Comparison of ENCODE assay signal across 21 cellular contexts in the genomic region with DNA sequence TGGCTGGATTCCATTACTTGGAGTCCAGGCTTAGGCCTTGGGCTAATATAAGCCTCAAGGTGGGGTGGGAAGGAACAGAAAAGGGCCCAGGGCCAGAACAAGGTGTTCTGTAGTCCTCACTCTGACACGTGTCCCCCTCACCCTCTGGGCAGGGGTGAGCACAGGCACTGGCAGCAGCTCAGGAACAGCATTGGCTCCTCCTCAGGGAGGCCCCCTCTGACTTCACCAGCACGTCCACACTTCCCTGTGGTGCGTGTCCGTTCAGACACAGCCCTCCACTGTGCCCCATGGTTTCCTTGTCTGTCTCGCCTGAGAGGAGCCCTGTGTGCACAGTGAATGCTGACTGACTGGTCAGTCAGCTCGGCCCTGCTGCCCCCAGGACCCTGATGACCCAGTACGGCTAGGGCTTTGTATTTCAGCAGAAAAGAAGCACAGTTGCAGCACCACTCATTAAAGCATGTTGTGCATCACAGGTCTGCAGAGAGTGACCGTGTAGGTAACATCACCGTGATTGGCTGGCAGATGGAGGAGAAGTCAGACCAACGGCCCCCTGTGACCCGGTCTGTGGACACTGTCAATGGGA.
DNase-seq lines count a peak whose midpoint lies in the region; ATAC-seq and TF ChIP-seq lines count a peak whose summit lies in the region.
"Had no signal": no experiment of that assay in that cellular context is flagged by ENCODE, and none has a peak within 500 bp of the region (broad histone marks: within the 10 kb centered on the region; RNA-seq: fewer than 3 reads in every experiment).

No MANE protein-coding gene starts in this region.

- no peak for TF ChIP-seq CTCF in esophagus muscularis mucosa (IDR thresholded peaks at IDR 0.05)
- no peak for TF ChIP-seq CTCF in spleen (IDR thresholded peaks at IDR 0.05 in 8 of 11, conservative IDR thresholded peaks at IDR 0.05 in 3 of 11)

- no peaks in the 10 kb centered on the region for H3K9me3 Mint-ChIP-seq in activated CD4-positive, alpha-beta memory T cell treated with anti-CD3 and anti-CD28 coated beads for 36 hours
- H3K9me3 Mint-ChIP-seq in activated naive CD4-positive, alpha-beta T cell treated with anti-CD3 and anti-CD28 coated beads, Interleukin-2, amount 50 U/mL, for 72 hours, result no peaks in the 10 kb centered on the region
- H3K9me3 Mint-ChIP-seq: CD4-positive, alpha-beta memory T cell; IgD-negative memory B cell had no signal

- peaks cover 21% of the 10 kb centered on the region for H3K4me1 Mint-ChIP-seq in T-helper 17 cell
- peaks cover 23% of the 10 kb centered on the region for H3K4me1 Mint-ChIP-seq in activated CD4-positive, alpha-beta memory T cell treated with anti-CD3 and anti-CD28 coated beads for 36 hours (ENCODE audit: low read depth)
- H3K4me1 Mint-ChIP-seq: IgD-negative memory B cell had no signal

- peaks cover 12% of the 10 kb centered on the region for H3K36me3 Mint-ChIP-seq in T-helper 17 cell (ENCODE audit: low read depth)
- peaks cover 24% of the 10 kb centered on the region for H3K36me3 Mint-ChIP-seq in activated CD4-positive, alpha-beta memory T cell treated with anti-CD3 and anti-CD28 coated beads for 36 hours
- H3K36me3 Mint-ChIP-seq in activated naive CD4-positive, alpha-beta T cell treated with anti-CD3 and anti-CD28 coated beads, Interleukin-2, amount 50 U/mL, for 72 hours, result peaks cover 9 to 10% of the 10 kb centered on the region in 2 donors

- no peak for TF ChIP-seq POLR2A in esophagus muscularis mucosa (IDR thresholded peaks at IDR 0.05; ENCODE audit: low read depth)
- no peak for TF ChIP-seq POLR2A in spleen (IDR thresholded peaks at IDR 0.05)

- CTCF ChIA-PET in activated CD4-positive, alpha-beta memory T cell treated with anti-CD3 and anti-CD28 coated beads for 36 hours (lab: Charles Lee), result no interaction called here

- H3K4me3 Mint-ChIP-seq in T-helper 17 cell, result no peak overlapping the region
- H3K4me3 Mint-ChIP-seq in activated CD4-positive, alpha-beta memory T cell treated with anti-CD3 and anti-CD28 coated beads for 36 hours, result no peak overlapping the region
- H3K4me3 Mint-ChIP-seq: CD4-positive, alpha-beta memory T cell; IgD-negative memory B cell had no signal

- no peak overlapping the region for H3K4me3 ChIP-seq in esophagus muscularis mucosa
- no peak overlapping the region for H3K4me3 ChIP-seq in spleen
- H3K4me3 ChIP-seq: PC-9, SJCRH30 had no signal

- DNase-seq in T-helper 17 cell (no peak), esophagus muscularis mucosa (ENCODE audit: extremely low spot score) (peak; percentile 80), spleen (peak; percentile 63), superior temporal gyrus (ENCODE audit: extremely low spot score) (no peak)
- DNase-seq in activated CD4-positive, alpha-beta memory T cell treated with anti-CD3 and anti-CD28 coated beads for 36 hours, result no peak
- DNase-seq in activated naive CD4-positive, alpha-beta T cell treated with anti-CD3 and anti-CD28 coated beads, Interleukin-2, amount 50 U/mL, for 72 hours (ENCODE audit: low spot score in 2 of 2), result no peak
- DNase-seq: CD4-positive, alpha-beta memory T cell; COR-L47; DMS53; HCEC 1CT; MM.1S; NCI-H2029; NCI-H446 treated with DMSO at 0.1 percent for 48 hours; NCI-H526; PC-9; SJCRH30 had no signal

- H3K27ac Mint-ChIP-seq in T-helper 17 cell, result peak overlapping the region; percentile 66
- H3K27ac Mint-ChIP-seq in activated CD4-positive, alpha-beta memory T cell treated with anti-CD3 and anti-CD28 coated beads for 36 hours, result no peak overlapping the region
- H3K27ac Mint-ChIP-seq in activated naive CD4-positive, alpha-beta T cell treated with anti-CD3 and anti-CD28 coated beads, Interleukin-2, amount 50 U/mL, for 72 hours, result peak overlapping the region in 1 of 2 donors; percentile 68

- no peaks in the 10 kb centered on the region for H3K27me3 ChIP-seq in esophagus muscularis mucosa
- H3K27me3 ChIP-seq in spleen (replicated peaks in 1 of 7), result no peaks in the 10 kb centered on the region
- H3K27me3 ChIP-seq: SJCRH30 had no signal

- H3K27me3 Mint-ChIP-seq in T-helper 17 cell, result no peaks in the 10 kb centered on the region
- H3K27me3 Mint-ChIP-seq in activated CD4-positive, alpha-beta memory T cell treated with anti-CD3 and anti-CD28 coated beads for 36 hours, result no peaks in the 10 kb centered on the region
- H3K27me3 Mint-ChIP-seq: CD4-positive, alpha-beta memory T cell; IgD-negative memory B cell had no signal

- H3K9me3 ChIP-seq in T-helper 17 cell (ENCODE audit: control insufficient read depth, low read length, poor library complexity, severe bottlenecking) (no peaks in the 10 kb centered on the region), esophagus muscularis mucosa (no peaks in the 10 kb centered on the region), spleen (no peaks in the 10 kb centered on the region)
- H3K9me3 ChIP-seq: SJCRH30 had no signal

- POLR2A ChIA-PET in activated CD4-positive, alpha-beta memory T cell treated with anti-CD3 and anti-CD28 coated beads for 36 hours (lab: Charles Lee), result no interaction called here

- H3K27ac ChIP-seq in angular gyrus (ENCODE audit: low read depth, low read length) (peak overlapping the region; percentile 66), esophagus muscularis mucosa (replicated peaks in 1 of 4) (no peak overlapping the region), spleen (peak overlapping the region in 4 of 8 donors; percentile 26 to 77 (median 57))
- H3K27ac ChIP-seq: HL-60, KMS-11, PC-9, SJCRH30 had no signal

- TF ChIP-seq EP300 in esophagus muscularis mucosa (IDR thresholded peaks at IDR 0.05), result no peak

- WGBS in esophagus muscularis mucosa, result 92% methylated on average over 11 of the region's 11 CpGs
- WGBS in spleen, 5 donors, result 87 to 96% (median 88%) methylated on average over 6 to 11 of the region's 11 CpGs

- intact Hi-C loops in esophagus muscularis mucosa (cut with DNase I), result no loop called here
- intact Hi-C loops in spleen (cut with DNase I; ENCODE audit: low total_unique reads), result no loop called here
- intact Hi-C loops in activated CD4-positive, alpha-beta memory T cell treated with anti-CD3 and anti-CD28 coated beads for 36 hours (cut with micrococcal nuclease), result no loop called here

- no peak for ATAC-seq in T-helper 17 cell
- no peak for ATAC-seq in activated naive CD4-positive, alpha-beta T cell treated with anti-CD3 and anti-CD28 coated beads, Interleukin-2, amount 50 U/mL, for 72 hours
- ATAC-seq: Right ventricle myocardium inferior had no signal

- peaks cover 0 to 5% (median 0%) of the 10 kb centered on the region in 4 donors for H3K4me1 ChIP-seq in esophagus muscularis mucosa
- H3K4me1 ChIP-seq in spleen, result no peaks in the 10 kb centered on the region

- H3K36me3 ChIP-seq in esophagus muscularis mucosa, result peaks cover 9 to 85% (median 68%) of the 10 kb centered on the region in 4 donors
- H3K36me3 ChIP-seq in spleen, result peaks cover 0 to 99% (median 40%) of the 10 kb centered on the region in 6 donors
- H3K36me3 ChIP-seq: SJCRH30 had no signal

Comparison
In these comparisons a context has a peak if more than half of its experiments do, and no peak if none do; other contexts are left out.
1. DNase-seq: peak in esophagus muscularis mucosa (single experiment) and spleen (single experiment); none in T-helper 17 cell (0 of 3), activated CD4-positive, alpha-beta memory T cell treated with anti-CD3 and anti-CD28 coated beads for 36 hours (single experiment), activated naive CD4-positive, alpha-beta T cell treated with anti-CD3 and anti-CD28 coated beads, Interleukin-2, amount 50 U/mL, for 72 hours (0 of 2) and superior temporal gyrus (single experiment).